10 cellular contexts compared by ENCODE assay signal in genomic region chr9:83281306-83282255, GRCh38.
DNase-seq lines count a peak whose midpoint lies in the region; ATAC-seq and TF ChIP-seq lines count a peak whose summit lies in the region.
"Had no signal": no experiment of that assay in that cellular context is flagged by ENCODE, and none has a peak within 500 bp of the region (broad histone marks: within the 10 kb centered on the region; RNA-seq: fewer than 3 reads in every experiment).

No MANE protein-coding gene starts in this region.

- H3K4me3 Mint-ChIP-seq in progenitor cell of endocrine pancreas (ENCODE audit: low read depth): no peak overlapping the region
- H3K4me3 Mint-ChIP-seq in stimulated activated memory B cell treated with anti-CD40 and anti-IgM and Interleukin-4, amounts not matched to agents 10 μg/mL and 1 μg/mL and 100 μg/mL, for 72 hours: no peak overlapping the region

- DNase-seq in GM04504 (ENCODE audit: low read depth) (peak; percentile 39), NCI-H774 (lab: John Stamatoyannopoulos, UW) (peak; percentile 6), esophagus muscularis mucosa (ENCODE audit: extremely low spot score) (peak; percentile 72), progenitor cell of endocrine pancreas (ENCODE audit: low spot score, unreplicated experiment) (no peak), NCI-H510A treated with DMSO at 0.1 percent for 48 hours (lab: John Stamatoyannopoulos, UW) (no peak)
- no peak for DNase-seq in stimulated activated CD4-positive, alpha-beta T cell treated with anti-CD3 and anti-CD28 coated beads, Interleukin-4, amount 100 ng/mL, for 24 hours
- no peak for DNase-seq in activated CD4-positive, alpha-beta T cell treated with anti-CD3 and anti-CD28 coated beads, Interleukin-2, amount 50 U/mL, for 1 hour
- DNase-seq: activated gamma-delta T cell; stimulated activated CD4-positive, alpha-beta T cell treated with anti-CD3 and anti-CD28 coated beads, Interleukin-2, amount 100 ng/mL, for 48 hours had no signal

- H3K27me3 Mint-ChIP-seq in progenitor cell of endocrine pancreas: no peaks in the 10 kb centered on the region
- no peaks in the 10 kb centered on the region for H3K27me3 Mint-ChIP-seq in stimulated activated memory B cell treated with anti-CD40 and anti-IgM and Interleukin-4, amounts not matched to agents 10 μg/mL and 1 μg/mL and 100 μg/mL, for 72 hours

- no peaks in the 10 kb centered on the region for H3K9me3 ChIP-seq in esophagus muscularis mucosa

- peak overlapping the region; percentile 39 for H3K27ac Mint-ChIP-seq in progenitor cell of endocrine pancreas
- no peak overlapping the region for H3K27ac Mint-ChIP-seq in stimulated activated memory B cell treated with anti-CD40 and anti-IgM and Interleukin-4, amounts not matched to agents 10 μg/mL and 1 μg/mL and 100 μg/mL, for 72 hours

- no peak overlapping the region for H3K4me3 ChIP-seq in esophagus muscularis mucosa

- no peak for TF ChIP-seq CTCF in esophagus muscularis mucosa (IDR thresholded peaks at IDR 0.05)
- TF ChIP-seq CTCF in progenitor cell of endocrine pancreas (IDR thresholded peaks at IDR 0.05; ENCODE audit: unreplicated experiment): no peak

- peaks cover 14 to 19% (median 18%) of the 10 kb centered on the region in 4 donors for H3K4me1 ChIP-seq in esophagus muscularis mucosa

- WGBS in esophagus muscularis mucosa: 30% methylated on average over 7 of the region's 7 CpGs

- peaks cover 12% of the 10 kb centered on the region for H3K4me1 Mint-ChIP-seq in progenitor cell of endocrine pancreas (ENCODE audit: low read depth)
- H3K4me1 Mint-ChIP-seq in stimulated activated memory B cell treated with anti-CD40 and anti-IgM and Interleukin-4, amounts not matched to agents 10 μg/mL and 1 μg/mL and 100 μg/mL, for 72 hours: no peaks in the 10 kb centered on the region

- intact Hi-C loops in esophagus muscularis mucosa (cut with DNase I): no loop called here

- H3K27me3 ChIP-seq in esophagus muscularis mucosa: no peaks in the 10 kb centered on the region

- peak overlapping the region in 2 of 4 donors; percentile 20 to 34 for H3K27ac ChIP-seq in esophagus muscularis mucosa (replicated peaks in 1 of 4)

- no peaks in the 10 kb centered on the region for H3K36me3 ChIP-seq in esophagus muscularis mucosa

- TF ChIP-seq EP300 in esophagus muscularis mucosa (IDR thresholded peaks at IDR 0.05): no peak

- no peaks in the 10 kb centered on the region for H3K9me3 Mint-ChIP-seq in progenitor cell of endocrine pancreas (ENCODE audit: low read depth)
- no peaks in the 10 kb centered on the region for H3K9me3 Mint-ChIP-seq in stimulated activated memory B cell treated with anti-CD40 and anti-IgM and Interleukin-4, amounts not matched to agents 10 μg/mL and 1 μg/mL and 100 μg/mL, for 72 hours

- peaks cover 2% of the 10 kb centered on the region for H3K36me3 Mint-ChIP-seq in progenitor cell of endocrine pancreas (ENCODE audit: insufficient read depth)
- no peaks in the 10 kb centered on the region for H3K36me3 Mint-ChIP-seq in stimulated activated memory B cell treated with anti-CD40 and anti-IgM and Interleukin-4, amounts not matched to agents 10 μg/mL and 1 μg/mL and 100 μg/mL, for 72 hours

- no peak for ATAC-seq in stimulated activated memory B cell treated with anti-CD40 and anti-IgM and Interleukin-4, amounts not matched to agents 10 μg/mL and 1 μg/mL and 100 μg/mL, for 72 hours

- TF ChIP-seq POLR2A in esophagus muscularis mucosa (IDR thresholded peaks at IDR 0.05; ENCODE audit: low read depth): no peak

Comparison
In these comparisons a context has a peak if more than half of its experiments do, and no peak if none do; other contexts are left out.
1. DNase-seq: peak in GM04504 (single experiment), NCI-H774 (single experiment) and esophagus muscularis mucosa (single experiment); none in progenitor cell of endocrine pancreas (single experiment), stimulated activated CD4-positive, alpha-beta T cell treated with anti-CD3 and anti-CD28 coated beads, Interleukin-4, amount 100 ng/mL, for 24 hours (single experiment), NCI-H510A treated with DMSO at 0.1 percent for 48 hours (single experiment) and activated CD4-positive, alpha-beta T cell treated with anti-CD3 and anti-CD28 coated beads, Interleukin-2, amount 50 U/mL, for 1 hour (single experiment).